Comparison of ENCODE assay signal across 8 cellular contexts in the genomic region with DNA sequence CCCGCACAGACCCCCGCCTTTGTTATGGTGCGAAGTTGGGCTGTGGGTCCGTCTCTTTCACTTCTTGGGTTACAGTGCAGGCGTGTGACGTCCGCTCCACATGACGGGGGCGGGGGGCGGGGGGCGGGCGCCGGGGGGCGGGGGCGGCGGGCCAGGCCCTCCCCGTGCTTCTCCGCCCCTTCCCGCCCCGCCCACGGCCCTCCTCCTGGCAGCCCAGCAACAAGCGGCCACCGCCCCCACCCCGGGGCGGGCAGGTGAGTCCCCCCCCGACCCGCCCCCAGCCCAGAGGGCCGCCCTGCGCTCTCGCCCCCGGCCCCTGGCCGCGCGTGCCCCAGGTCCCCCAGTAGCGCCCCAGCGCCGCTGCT. TPM values are rescaled to one million over a fixed set of nuclear protein-coding genes. Genes with fewer than 3 reads are reported as not detected.
DNase-seq lines count a peak whose midpoint lies in the region; ATAC-seq and TF ChIP-seq lines count a peak whose summit lies in the region.

No MANE protein-coding gene starts in this region.

- intact Hi-C loops in natural killer cell (cut with micrococcal nuclease): loop anchor here (5.0 kb wide), 1 partner anchor 1994 kb away; a partner anchor contains a TSS
- intact Hi-C loops in thyroid gland (cut with DNase I): no loop called here

- no peaks in the 10 kb centered on the region for H3K27me3 Mint-ChIP-seq in natural killer cell (ENCODE audit: low read depth in 2 of 2)

- peaks cover 46 to 63% of the 10 kb centered on the region in 2 donors for H3K4me1 Mint-ChIP-seq in natural killer cell

- peaks cover 16 to 19% of the 10 kb centered on the region in 2 donors for H3K4me1 ChIP-seq in thyroid gland

- H3K4me3 ChIP-seq in fibroblast of mammary gland (ENCODE audit: control insufficient read depth, low read depth, low read length) (peak overlapping the region; percentile 92), thyroid gland (replicated peaks in 1 of 3) (peak overlapping the region; percentile 65 to 93 (median 71))

- no peaks in the 10 kb centered on the region for H3K27me3 ChIP-seq in thyroid gland

- no CpG with 5 or more reads among the region's 37 CpGs for WGBS in thyroid gland, 2 donors

- peak overlapping the region; percentile 98 for H3K4me3 Mint-ChIP-seq in natural killer cell

- DNase-seq in activated CD8-positive, alpha-beta memory T cell treated with anti-CD3 and anti-CD28 coated beads for 1 hour (ENCODE audit: extremely low read depth in 1 of 2, low read depth in 1 of 2): peak; percentile 49 to 56
- DNase-seq in activated CD8-positive, alpha-beta memory T cell treated with anti-CD3 and anti-CD28 coated beads for 24 hours: no peak
- DNase-seq in NCI-H774 (lab: John Stamatoyannopoulos, UW) (peak; percentile 58), fibroblast of mammary gland (ENCODE audit: low read depth) (peak; percentile 64), natural killer cell (no peak), thyroid gland (peak; percentile 82 to 84)
- DNase-seq in activated T-helper 9 cell treated with anti-CD3 and anti-CD28 coated beads, Interleukin-2, amount 50 U/mL, for 16 hours (ENCODE audit: low read depth): peak; percentile 55

- no peaks in the 10 kb centered on the region for H3K36me3 ChIP-seq in thyroid gland

- H3K27ac ChIP-seq in thyroid gland: peak overlapping the region; percentile 73 to 92 (median 85)

- no peaks in the 10 kb centered on the region for H3K9me3 Mint-ChIP-seq in natural killer cell

- peak overlapping the region in 1 of 2 donors; percentile 98 for H3K27ac Mint-ChIP-seq in natural killer cell

- no peak for TF ChIP-seq POLR2A in thyroid gland (IDR thresholded peaks at IDR 0.05)

- no peaks in the 10 kb centered on the region for H3K9me3 ChIP-seq in thyroid gland

- H3K36me3 Mint-ChIP-seq in natural killer cell: no peaks in the 10 kb centered on the region

- ATAC-seq in natural killer cell: peak; percentile 20 to 48 (median 39)
- ATAC-seq in GM18858 (IDR thresholded peaks at IDR 0.05; ENCODE audit: unreplicated experiment): no peak

- TF ChIP-seq CTCF in fibroblast of mammary gland (conservative IDR thresholded peaks at IDR 0.05; ENCODE audit: control insufficient read depth, insufficient read depth, low read depth, low read length) (no peak), natural killer cell (IDR thresholded peaks at IDR 0.05) (no peak), thyroid gland (IDR thresholded peaks at IDR 0.05) (no peak)

RNA-seq across cellular contexts. Expression of a gene that starts 3.6 kb away (rescaled TPM):
- total RNA-seq in natural killer cell (10 to 100 TPM; 49.1 to 60.0 (median 52.4) TPM), thyroid gland (10 to 100 TPM; 25.4 to 44.8 (median 28.6) TPM)

Comparison
In these comparisons a context has a peak if more than half of its experiments do, and no peak if none do; other contexts are left out.
1. DNase-seq: peak in activated CD8-positive, alpha-beta memory T cell treated with anti-CD3 and anti-CD28 coated beads for 1 hour (2 of 2), NCI-H774 (single experiment), activated T-helper 9 cell treated with anti-CD3 and anti-CD28 coated beads, Interleukin-2, amount 50 U/mL, for 16 hours (single experiment), fibroblast of mammary gland (single experiment) and thyroid gland (2 of 2); none in activated CD8-positive, alpha-beta memory T cell treated with anti-CD3 and anti-CD28 coated beads for 24 hours (single experiment) and natural killer cell (single experiment).